10 cellular contexts compared by ENCODE assay signal in genomic region chr17:63516910-63517824, GRCh38. TPM values are rescaled to one million over a fixed set of nuclear protein-coding genes. Genes with fewer than 3 reads are reported as not detected.
A peak's percentile ranks its signal among the peaks of the same experiment; 100 is the strongest.
DNase-seq lines count a peak whose midpoint lies in the region; ATAC-seq and TF ChIP-seq lines count a peak whose summit lies in the region.
"Had no signal": no experiment of that assay in that cellular context is flagged by ENCODE, and none has a peak within 500 bp of the region (broad histone marks: within the 10 kb centered on the region; RNA-seq: fewer than 3 reads in every experiment).

No MANE protein-coding gene starts in this region.

- no peaks in the 10 kb centered on the region for H3K4me1 ChIP-seq in ovary (ENCODE audit: insufficient read depth)

- 59 to 61% (median 60%) methylated on average over 6 of the region's 6 CpGs for WGBS in ovary, 3 donors

- TF ChIP-seq EP300 in ovary (IDR thresholded peaks at IDR 0.05): no peak

- no peak for ATAC-seq in GM21381 (IDR thresholded peaks at IDR 0.05; ENCODE audit: unreplicated experiment)

- DNase-seq in AG04450 (ENCODE audit: low read depth, low spot score) (peak; percentile 21), GM03348 (ENCODE audit: low spot score) (peak; percentile 38), T1000 (lab: John Stamatoyannopoulos, UW) (peak; percentile 70), hepatic stellate cell (ENCODE audit: low spot score) (peak; percentile 78), NCI-H510A (lab: John Stamatoyannopoulos, UW) (no peak), ovary (no peak), HT-29 (ENCODE audit: low spot score) (no peak)
- DNase-seq: activated CD4-positive, CD25-positive, alpha-beta regulatory T cell; hippocampal formation had no signal

- POLR2A ChIA-PET in AG04450 (lab: Yijun Ruan, JAX): no interaction called here

- CTCF ChIA-PET in AG04450 (lab: Charles Lee): no interaction called here

- H3K27me3 ChIP-seq in AG04450 (ENCODE audit: control insufficient read depth, insufficient read depth, low read length) (no peaks in the 10 kb centered on the region), ovary (no peaks in the 10 kb centered on the region)

- H3K9me3 ChIP-seq in AG04450 (ENCODE audit: control insufficient read depth, insufficient read depth, low read length) (no peaks in the 10 kb centered on the region), ovary (no peaks in the 10 kb centered on the region)

- TF ChIP-seq CTCF in AG04450 (IDR thresholded peaks at IDR 0.05; ENCODE audit: low read depth, low read length) (no peak), ovary (IDR thresholded peaks at IDR 0.05) (no peak)

- intact Hi-C loops in ovary (cut with DNase I): no loop called here

- H3K27ac ChIP-seq in AG04450 (ENCODE audit: low read depth, low read length) (no peak overlapping the region), ovary (no peak overlapping the region)

- no peak overlapping the region for H3K4me3 ChIP-seq in AG04450 (ENCODE audit: low read depth, low read length)
- H3K4me3 ChIP-seq in ovary: no peak overlapping the region

- no peaks in the 10 kb centered on the region for H3K36me3 ChIP-seq in ovary

- TF ChIP-seq POLR2A in ovary (IDR thresholded peaks at IDR 0.05): no peak

RNA-seq across cellular contexts. Expression of gene KCNH6, which starts 6.0 kb away (rescaled TPM):
- polyA plus RNA-seq in AG04450 (2011; rRNA removed): 0.04 and 0.06 TPM in 2 replicates
- not detected in 2 replicates for polyA minus RNA-seq in AG04450 (2011; rRNA and poly(A)+ RNA removed)
- total RNA-seq in ovary: under 1 TPM in 1 of 7 donors, not detected in 6; 0.36 TPM
- polyA plus RNA-seq in ovary: not detected
- 0.61 TPM in 1 of 2 replicates, not detected in the other for total RNA-seq in HT-29 (2014; rRNA removed; shearing (Covaris generic))

RNA-seq across cellular contexts. Expression of gene DCAF7, which starts 33.1 kb away (rescaled TPM):
- polyA plus RNA-seq in AG04450 (2011; rRNA removed): 50.4 and 52.7 TPM in 2 replicates
- 85.2 and 110 TPM in 2 replicates for polyA minus RNA-seq in AG04450 (2011; rRNA and poly(A)+ RNA removed)
- 10 to 100 TPM; 14.9 to 56.6 (median 49.7) TPM for total RNA-seq in ovary
- 10 to 100 TPM; 16.6 to 62.5 TPM for polyA plus RNA-seq in ovary
- total RNA-seq in HT-29 (2014; rRNA removed; shearing (Covaris generic)): 35.7 and 39.6 TPM in 2 replicates

RNA-seq across cellular contexts. Expression of gene ACE, which starts 40.3 kb away (rescaled TPM):
- 0.99 and 1.1 TPM in 2 replicates for polyA plus RNA-seq in AG04450 (2011; rRNA removed)
- 1.1 and 1.8 TPM in 2 replicates for polyA minus RNA-seq in AG04450 (2011; rRNA and poly(A)+ RNA removed)
- total RNA-seq in ovary: 1 to 10 TPM; 2.9 to 8.1 (median 5.1) TPM
- polyA plus RNA-seq in ovary: 1 to 10 TPM; 3.3 to 7.6 TPM
- 3.1 TPM in 1 of 2 replicates, not detected in the other for total RNA-seq in HT-29 (2014; rRNA removed; shearing (Covaris generic))

Comparison
In these comparisons a context has a peak if more than half of its experiments do, and no peak if none do; other contexts are left out.
1. DNase-seq: peak in AG04450 (single experiment), GM03348 (single experiment), T1000 (single experiment) and hepatic stellate cell (single experiment); none in NCI-H510A (single experiment), ovary (0 of 5) and HT-29 (single experiment).